In genomic region chr12:19130224-19131019, GRCh38 we compare ENCODE assay signal across 8 cellular contexts. TPM values are rescaled to one million over a fixed set of nuclear protein-coding genes. Genes with fewer than 3 reads are reported as not detected.
DNase-seq lines count a peak whose midpoint lies in the region; ATAC-seq and TF ChIP-seq lines count a peak whose summit lies in the region.

No MANE protein-coding gene starts in this region.

- DNase-seq in RWPE1 (ENCODE audit: low spot score) (peak; percentile 15), brain microvascular endothelial cell (no peak), iPS-NIHi11 (ENCODE audit: low spot score) (peak; percentile 63), gastrocnemius medialis (peak in 1 of 2 donors; percentile 3), NK-92 (lab: John Stamatoyannopoulos, UW; ENCODE audit: unreplicated experiment) (no peak)

- no peak for TF ChIP-seq POLR2A in gastrocnemius medialis (IDR thresholded peaks at IDR 0.05)

- no peaks in the 10 kb centered on the region for H3K27me3 ChIP-seq in BLaER1 treated with 17β-estradiol and CSF1 and Interleukin-3, amounts not matched to agents 10 nM and 100 nM
- no peaks in the 10 kb centered on the region for H3K27me3 ChIP-seq in brain microvascular endothelial cell (replicated peaks)
- H3K27me3 ChIP-seq in gastrocnemius medialis, result no peaks in the 10 kb centered on the region

- H3K4me1 ChIP-seq in BLaER1 treated with 17β-estradiol and CSF1 and Interleukin-3, amounts not matched to agents 10 nM and 100 nM, result peaks cover 11 to 20% (median 16%) of the 10 kb centered on the region in 10 experiments
- H3K4me1 ChIP-seq in gastrocnemius medialis, result peaks cover 0 to 15% of the 10 kb centered on the region in 2 donors

- H3K9ac ChIP-seq in BLaER1 treated with 17β-estradiol and CSF1 and Interleukin-3, amounts not matched to agents 10 nM and 100 nM, result peak overlapping the region; percentile 72 to 85 (median 82)

- intact Hi-C loops in gastrocnemius medialis (cut with DNase I; ENCODE audit: low total_unique reads), result no loop called here

- in situ Hi-C loops in brain microvascular endothelial cell (cut with HindIII; ENCODE audit: low pct_ligation_motif_present, low sequenced_read_pairs) (no loop called here), gastrocnemius medialis (cut with MboI; ENCODE audit: low sequenced_read_pairs in 4 of 4) (no loop called here)

- no peaks in the 10 kb centered on the region for H3K36me3 ChIP-seq in BLaER1 treated with 17β-estradiol and CSF1 and Interleukin-3, amounts not matched to agents 10 nM and 100 nM
- H3K36me3 ChIP-seq in brain microvascular endothelial cell (replicated peaks), result no peaks in the 10 kb centered on the region
- H3K36me3 ChIP-seq in gastrocnemius medialis, result no peaks in the 10 kb centered on the region

- H3K9me3 ChIP-seq in BLaER1 treated with 17β-estradiol and CSF1 and Interleukin-3, amounts not matched to agents 10 nM and 100 nM (replicated peaks in 1 of 11), result peaks cover 11 to 29% (median 26%) of the 10 kb centered on the region in 11 experiments
- peaks cover 0 to 5% (median 0%) of the 10 kb centered on the region in 3 donors for H3K9me3 ChIP-seq in gastrocnemius medialis

- POLR2A ChIA-PET in RWPE1 (lab: Yijun Ruan, JAX; ENCODE audit: low non-redundant PET), result no interaction called here

- ATAC-seq in GM21576 (IDR thresholded peaks at IDR 0.05; ENCODE audit: unreplicated experiment) (peak; percentile 21), gastrocnemius medialis (peak; percentile 22 to 28), HG02623 (IDR thresholded peaks at IDR 0.05; ENCODE audit: unreplicated experiment) (no peak)

- peak overlapping the region; percentile 78 to 98 (median 96) for H3K4me2 ChIP-seq in BLaER1 treated with 17β-estradiol and CSF1 and Interleukin-3, amounts not matched to agents 10 nM and 100 nM

- TF ChIP-seq CTCF in RWPE1 (conservative IDR thresholded peaks at IDR 0.05; ENCODE audit: low read depth) (no peak), brain microvascular endothelial cell (IDR thresholded peaks at IDR 0.05; ENCODE audit: low read depth, low read length, missing control alignments) (peak; percentile 3), gastrocnemius medialis (IDR thresholded peaks at IDR 0.05 in 4 of 5, conservative IDR thresholded peaks at IDR 0.05 in 1 of 5) (no peak)

- no peaks in the 10 kb centered on the region for H4K20me1 ChIP-seq in BLaER1 treated with 17β-estradiol and CSF1 and Interleukin-3, amounts not matched to agents 10 nM and 100 nM

- CTCF ChIA-PET in RWPE1 (lab: Yijun Ruan, JAX), result interaction anchor here (0.5 to 0.7 kb wide), 4 partner anchors 92 to 464 kb away, joined by 3 to 4 read pairs (median 3); no protein-coding TSS in a partner anchor

- H3K27ac ChIP-seq in BLaER1 treated with 17β-estradiol and CSF1 and Interleukin-3, amounts not matched to agents 10 nM and 100 nM, result peak overlapping the region; percentile 26 to 75 (median 66); a peak in 21 of 22 replicates
- H3K27ac ChIP-seq in RWPE1, result peak overlapping the region; percentile 90
- H3K27ac ChIP-seq in brain microvascular endothelial cell, result peak overlapping the region; percentile 58
- peak overlapping the region; percentile 67 to 74 (median 71) for H3K27ac ChIP-seq in gastrocnemius medialis

- H3K4me3 ChIP-seq in BLaER1 treated with 17β-estradiol and CSF1 and Interleukin-3, amounts not matched to agents 10 nM and 100 nM, result peak overlapping the region; percentile 88 to 100 (median 94)
- H3K4me3 ChIP-seq in brain microvascular endothelial cell (ENCODE audit: low read depth, low read length) (peak overlapping the region; percentile 87), gastrocnemius medialis (peak overlapping the region; percentile 66 to 93 (median 78))

RNA-seq across cellular contexts. Expression of gene PLEKHA5, which starts 0.9 kb away (rescaled TPM):
- 1 to 10 TPM; 1.0 to 2.7 (median 1.5) TPM for total RNA-seq in gastrocnemius medialis

Comparison
In these comparisons a context has a peak if more than half of its experiments do, and no peak if none do; other contexts are left out.
1. DNase-seq: peak in RWPE1 (single experiment) and iPS-NIHi11 (single experiment); none in brain microvascular endothelial cell (single experiment) and NK-92 (single experiment).
2. Peak in every context shown above with its lines, with median percentiles within 50 percentile points of each other: H3K27ac ChIP-seq and H3K4me3 ChIP-seq.